19 cellular contexts compared by ENCODE assay signal in genomic region chr9:109868222-109868621, GRCh38.
A peak's percentile ranks its signal among the peaks of the same experiment; 100 is the strongest.
DNase-seq lines count a peak whose midpoint lies in the region; FAIRE-seq and TF ChIP-seq lines count a peak whose summit lies in the region.
"Had no signal": no experiment of that assay in that cellular context is flagged by ENCODE, and none has a peak within 500 bp of the region (broad histone marks: within the 10 kb centered on the region; RNA-seq: fewer than 3 reads in every experiment).

No MANE protein-coding gene starts in this region.

- H3K4me3 Mint-ChIP-seq in astrocyte (ENCODE audit: unreplicated experiment): peak overlapping the region; percentile 17
- no peak overlapping the region for H3K4me3 Mint-ChIP-seq in mesothelial cell of epicardium
- H3K4me3 Mint-ChIP-seq: activated CD4-positive, alpha-beta memory T cell treated with anti-CD3 and anti-CD28 coated beads, Interleukin-2, amount 10 ng/mL, durations not matched to agents 7 days and 5 days had no signal

- no peaks in the 10 kb centered on the region for H3K27me3 ChIP-seq in astrocyte (ENCODE audit: insufficient read depth, low read length)
- H3K27me3 ChIP-seq: thyroid gland had no signal

- no peaks in the 10 kb centered on the region for H3K27me3 Mint-ChIP-seq in astrocyte (ENCODE audit: low read depth, unreplicated experiment)
- no peaks in the 10 kb centered on the region for H3K27me3 Mint-ChIP-seq in mesothelial cell of epicardium (ENCODE audit: low read depth)

- peaks cover 31% of the 10 kb centered on the region for H3K4me1 Mint-ChIP-seq in astrocyte (ENCODE audit: low read depth, unreplicated experiment)
- H3K4me1 Mint-ChIP-seq in mesothelial cell of epicardium: peaks cover 25% of the 10 kb centered on the region
- H3K4me1 Mint-ChIP-seq: activated CD4-positive, alpha-beta memory T cell treated with anti-CD3 and anti-CD28 coated beads, Interleukin-2, amount 10 ng/mL, durations not matched to agents 7 days and 5 days had no signal

- H3K27ac ChIP-seq in astrocyte (ENCODE audit: low read depth, low read length): peak overlapping the region; percentile 3
- H3K27ac ChIP-seq: A549, thyroid gland had no signal

- H4K20me1 ChIP-seq in astrocyte (ENCODE audit: insufficient read depth, low read length): peaks cover 60% of the 10 kb centered on the region

- peaks cover 27% of the 10 kb centered on the region for H3K79me2 ChIP-seq in astrocyte (ENCODE audit: insufficient read depth, low read length)

- no peak for FAIRE-seq in astrocyte (lab: Jason Lieb, UNC)
- FAIRE-seq: A549, keratinocyte, TTC549 had no signal

- H3K4me3 ChIP-seq in astrocyte (ENCODE audit: insufficient read depth, low read depth, low read length) (no peak overlapping the region), fibroblast of pulmonary artery (replicated peaks; ENCODE audit: low read depth, low read length) (no peak overlapping the region)
- H3K4me3 ChIP-seq: A549, thyroid gland had no signal

- peaks cover 2% of the 10 kb centered on the region for H3K36me3 Mint-ChIP-seq in astrocyte (ENCODE audit: low read depth, unreplicated experiment)
- H3K36me3 Mint-ChIP-seq in mesothelial cell of epicardium: no peaks in the 10 kb centered on the region
- H3K36me3 Mint-ChIP-seq: naive B cell had no signal

- DNase-seq in AG08395 (ENCODE audit: low spot score): peak; percentile 31
- DNase-seq in astrocyte (ENCODE audit: low read depth): peak; percentile 74
- DNase-seq in fibroblast of pulmonary artery (ENCODE audit: low read depth): peak; percentile 36
- no peak for DNase-seq in mesothelial cell of epicardium (ENCODE audit: low spot score in 2 of 2, unreplicated experiment in 2 of 2)
- DNase-seq in stimulated activated CD4-positive, alpha-beta T cell treated with anti-CD3 and anti-CD28 coated beads, Interleukin-2, amount 100 ng/mL, for 48 hours: no peak
- no peak for DNase-seq in HEK293T (ENCODE audit: extremely low spot score)
- no peak for DNase-seq in NCI-H69 (lab: John Stamatoyannopoulos, UW)
- no peak for DNase-seq in NCI-H2029 treated with DMSO at 0.1 percent for 48 hours (lab: John Stamatoyannopoulos, UW)
- DNase-seq: activated CD4-positive, alpha-beta memory T cell treated with anti-CD3 and anti-CD28 coated beads, Interleukin-2, amount 10 ng/mL, durations not matched to agents 7 days and 5 days; GF-D8; KBM-7; naive B cell; NCI-H1092; stimulated activated CD4-positive, alpha-beta T cell treated with anti-CD3 and anti-CD28 coated beads, Interleukin-2, amount 100 ng/mL, for 24 hours; thyroid gland had no signal

- H3K27ac Mint-ChIP-seq in astrocyte (ENCODE audit: unreplicated experiment) (peak overlapping the region; percentile 20), mesothelial cell of epicardium (peak overlapping the region; percentile 18)
- H3K27ac Mint-ChIP-seq: activated CD4-positive, alpha-beta memory T cell treated with anti-CD3 and anti-CD28 coated beads, Interleukin-2, amount 10 ng/mL, durations not matched to agents 7 days and 5 days; activated T-helper 2 cell treated with anti-CD3 and anti-CD28 coated beads, Interferon-gamma antibody, Interleukin-2, Interleukin-4, amounts not matched to agents 10 μg/mL and 5 μg/mL and 100 μg/mL, durations not matched to agents 14 hours and 24 hours and 36 hours; naive B cell had no signal

- H3K4me1 ChIP-seq in astrocyte (ENCODE audit: insufficient read depth, low read length): peaks cover 20% of the 10 kb centered on the region
- H3K4me1 ChIP-seq: A549, thyroid gland had no signal

- POLR2A ChIA-PET in HEK293T (lab: Yijun Ruan, JAX): no interaction called here

- CTCF ChIA-PET in HEK293T (lab: Yijun Ruan, JAX): no interaction called here

- TF ChIP-seq CTCF in astrocyte (IDR thresholded peaks at IDR 0.05; ENCODE audit: insufficient read depth, low read depth, low read length) (no peak), fibroblast of pulmonary artery (IDR thresholded peaks at IDR 0.05; ENCODE audit: low read length, missing control alignments) (no peak), mesothelial cell of epicardium (IDR thresholded peaks at IDR 0.05; ENCODE audit: unreplicated experiment) (no peak)

- no peaks in the 10 kb centered on the region for H3K9me3 ChIP-seq in astrocyte (ENCODE audit: insufficient read depth, low read depth, low read length)
- H3K9me3 ChIP-seq: A549, thyroid gland had no signal

- peak overlapping the region; percentile 27 for H3K4me2 ChIP-seq in astrocyte (ENCODE audit: low read length)
- H3K4me2 ChIP-seq: A549 had no signal

- no peaks in the 10 kb centered on the region for H3K36me3 ChIP-seq in astrocyte (ENCODE audit: insufficient read depth, low read length)
- H3K36me3 ChIP-seq: thyroid gland had no signal

- H3K9me3 Mint-ChIP-seq in astrocyte (ENCODE audit: unreplicated experiment) (no peaks in the 10 kb centered on the region), mesothelial cell of epicardium (peaks cover 5% of the 10 kb centered on the region)
- H3K9me3 Mint-ChIP-seq: activated CD4-positive, alpha-beta memory T cell treated with anti-CD3 and anti-CD28 coated beads, Interleukin-2, amount 10 ng/mL, durations not matched to agents 7 days and 5 days; activated T-helper 2 cell treated with anti-CD3 and anti-CD28 coated beads, Interferon-gamma antibody, Interleukin-2, Interleukin-4, amounts not matched to agents 10 μg/mL and 5 μg/mL and 100 μg/mL, durations not matched to agents 14 hours and 24 hours and 36 hours; naive B cell had no signal

- no peak overlapping the region for H2AFZ ChIP-seq in astrocyte (ENCODE audit: low read depth, low read length)

- H3K9ac ChIP-seq in astrocyte (ENCODE audit: low read length): peak overlapping the region; percentile 11

TF ChIP-seq in HEK293T, 16 proteins besides CTCF, POLR2A, EP300 and RAD21:
- TF ChIP-seq FOXA1 (IDR thresholded peaks at IDR 0.05): no peak
- no peak for TF ChIP-seq PKNOX1 (IDR thresholded peaks at IDR 0.05)
- TF ChIP-seq ZNF384 (IDR thresholded peaks at IDR 0.05): no peak
- TF ChIP-seq L3MBTL2 (conservative IDR thresholded peaks at IDR 0.05): no peak
- no peak for TF ChIP-seq SP1 (IDR thresholded peaks at IDR 0.05)
- TF ChIP-seq HDGF (IDR thresholded peaks at IDR 0.05; ENCODE audit: borderline replicate concordance): no peak
- TF ChIP-seq LEF1 (IDR thresholded peaks at IDR 0.05; ENCODE audit: borderline replicate concordance): no peak
- no peak for TF ChIP-seq ELF4 (IDR thresholded peaks at IDR 0.05)
- TF ChIP-seq BHLHE40 (IDR thresholded peaks at IDR 0.05; ENCODE audit: borderline replicate concordance): no peak
- no peak for TF ChIP-seq NFRKB (IDR thresholded peaks at IDR 0.05)
- TF ChIP-seq FOXK2 (IDR thresholded peaks at IDR 0.05): no peak
- TF ChIP-seq TARDBP (IDR thresholded peaks at IDR 0.05): no peak
- no peak for TF ChIP-seq FOXM1 (IDR thresholded peaks at IDR 0.05; ENCODE audit: borderline replicate concordance)
- TF ChIP-seq ARNT (IDR thresholded peaks at IDR 0.05): no peak
- TF ChIP-seq SUZ12 (IDR thresholded peaks at IDR 0.05): no peak
- TF ChIP-seq CTBP1 (IDR thresholded peaks at IDR 0.05; ENCODE audit: borderline replicate concordance): no peak

Comparison
In these comparisons a context has a peak if more than half of its experiments do, and no peak if none do; other contexts are left out.
1. DNase-seq: peak in AG08395 (single experiment), astrocyte (single experiment) and fibroblast of pulmonary artery (single experiment); none in mesothelial cell of epicardium (0 of 2), stimulated activated CD4-positive, alpha-beta T cell treated with anti-CD3 and anti-CD28 coated beads, Interleukin-2, amount 100 ng/mL, for 48 hours (0 of 2), HEK293T (single experiment), NCI-H69 (single experiment) and NCI-H2029 treated with DMSO at 0.1 percent for 48 hours (single experiment).